Comparison of ENCODE assay signal across 2 cellular contexts in the genomic region with DNA sequence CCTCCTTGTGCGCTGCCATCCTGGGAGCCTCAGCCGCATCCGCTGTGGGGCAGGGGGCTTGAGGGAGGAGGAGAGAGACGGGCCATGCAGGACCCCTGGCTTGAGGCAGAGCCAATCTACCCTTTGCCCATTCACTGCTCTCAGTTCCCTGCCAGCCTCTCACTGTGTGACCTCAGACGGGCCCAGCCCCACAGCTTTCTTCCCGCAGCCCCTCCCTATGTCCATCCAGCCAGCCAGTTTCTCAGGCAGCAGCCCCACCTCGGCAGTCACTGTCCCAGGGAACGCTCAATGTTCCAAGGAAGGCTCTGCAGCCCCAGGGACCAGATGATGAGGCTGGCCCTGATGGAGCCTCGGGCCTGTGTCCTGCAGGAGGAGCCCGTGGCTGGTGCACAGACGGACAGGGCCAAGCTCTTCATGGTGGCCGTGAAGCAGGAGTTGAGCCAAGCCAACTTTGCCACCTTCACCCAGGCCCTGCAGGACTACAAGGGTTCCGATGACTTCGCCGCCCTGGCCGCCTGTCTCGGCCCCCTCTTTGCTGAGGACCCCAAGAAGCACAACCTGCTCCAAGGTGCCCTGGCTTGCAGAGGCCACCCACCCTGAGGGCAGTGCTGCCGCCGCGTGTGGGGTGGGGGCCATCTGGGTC.
TF ChIP-seq lines count a peak whose summit lies in the region.

No MANE protein-coding gene starts in this region.

TF ChIP-seq in GM12878, 131 proteins besides CTCF, POLR2A, EP300 and RAD21:
- TF ChIP-seq EED (IDR thresholded peaks at IDR 0.05; ENCODE audit: low read depth): no peak
- peak; percentile 14 for TF ChIP-seq SIX5 (IDR thresholded peaks at IDR 0.05; ENCODE audit: low read depth, low read length, severe bottlenecking)
- TF ChIP-seq KLF5 (IDR thresholded peaks at IDR 0.05; ENCODE audit: partially characterized antibody): no peak
- no peak for TF ChIP-seq ASH2L (IDR thresholded peaks at IDR 0.05; ENCODE audit: borderline replicate concordance, low read depth)
- TF ChIP-seq, protein P1, sequence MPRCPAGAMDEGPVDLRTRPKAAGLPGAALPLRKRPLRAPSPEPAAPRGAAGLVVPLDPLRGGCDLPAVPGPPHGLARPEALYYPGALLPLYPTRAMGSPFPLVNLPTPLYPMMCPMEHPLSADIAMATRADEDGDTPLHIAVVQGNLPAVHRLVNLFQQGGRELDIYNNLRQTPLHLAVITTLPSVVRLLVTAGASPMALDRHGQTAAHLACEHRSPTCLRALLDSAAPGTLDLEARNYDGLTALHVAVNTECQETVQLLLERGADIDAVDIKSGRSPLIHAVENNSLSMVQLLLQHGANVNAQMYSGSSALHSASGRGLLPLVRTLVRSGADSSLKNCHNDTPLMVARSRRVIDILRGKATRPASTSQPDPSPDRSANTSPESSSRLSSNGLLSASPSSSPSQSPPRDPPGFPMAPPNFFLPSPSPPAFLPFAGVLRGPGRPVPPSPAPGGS (IDR thresholded peaks at IDR 0.05; ENCODE audit: borderline replicate concordance, insufficient read depth, low read depth, low read length, poor library complexity, severe bottlenecking): peak; percentile 7
- TF ChIP-seq, protein P2, sequence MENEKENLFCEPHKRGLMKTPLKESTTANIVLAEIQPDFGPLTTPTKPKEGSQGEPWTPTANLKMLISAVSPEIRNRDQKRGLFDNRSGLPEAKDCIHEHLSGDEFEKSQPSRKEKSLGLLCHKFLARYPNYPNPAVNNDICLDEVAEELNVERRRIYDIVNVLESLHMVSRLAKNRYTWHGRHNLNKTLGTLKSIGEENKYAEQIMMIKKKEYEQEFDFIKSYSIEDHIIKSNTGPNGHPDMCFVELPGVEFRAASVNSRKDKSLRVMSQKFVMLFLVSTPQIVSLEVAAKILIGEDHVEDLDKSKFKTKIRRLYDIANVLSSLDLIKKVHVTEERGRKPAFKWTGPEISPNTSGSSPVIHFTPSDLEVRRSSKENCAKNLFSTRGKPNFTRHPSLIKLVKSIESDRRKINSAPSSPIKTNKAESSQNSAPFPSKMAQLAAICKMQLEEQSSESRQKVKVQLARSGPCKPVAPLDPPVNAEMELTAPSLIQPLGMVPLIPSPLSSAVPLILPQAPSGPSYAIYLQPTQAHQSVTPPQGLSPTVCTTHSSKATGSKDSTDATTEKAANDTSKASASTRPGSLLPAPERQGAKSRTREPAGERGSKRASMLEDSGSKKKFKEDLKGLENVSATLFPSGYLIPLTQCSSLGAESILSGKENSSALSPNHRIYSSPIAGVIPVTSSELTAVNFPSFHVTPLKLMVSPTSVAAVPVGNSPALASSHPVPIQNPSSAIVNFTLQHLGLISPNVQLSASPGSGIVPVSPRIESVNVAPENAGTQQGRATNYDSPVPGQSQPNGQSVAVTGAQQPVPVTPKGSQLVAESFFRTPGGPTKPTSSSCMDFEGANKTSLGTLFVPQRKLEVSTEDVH (IDR thresholded peaks at IDR 0.05; ENCODE audit: low read depth, partially characterized antibody): no peak

TF ChIP-seq in GM23338, 12 proteins besides CTCF, POLR2A, EP300 and RAD21:
- no peak for TF ChIP-seq NANOG (IDR thresholded peaks at IDR 0.05; ENCODE audit: borderline replicate concordance)
- TF ChIP-seq, protein P3, sequence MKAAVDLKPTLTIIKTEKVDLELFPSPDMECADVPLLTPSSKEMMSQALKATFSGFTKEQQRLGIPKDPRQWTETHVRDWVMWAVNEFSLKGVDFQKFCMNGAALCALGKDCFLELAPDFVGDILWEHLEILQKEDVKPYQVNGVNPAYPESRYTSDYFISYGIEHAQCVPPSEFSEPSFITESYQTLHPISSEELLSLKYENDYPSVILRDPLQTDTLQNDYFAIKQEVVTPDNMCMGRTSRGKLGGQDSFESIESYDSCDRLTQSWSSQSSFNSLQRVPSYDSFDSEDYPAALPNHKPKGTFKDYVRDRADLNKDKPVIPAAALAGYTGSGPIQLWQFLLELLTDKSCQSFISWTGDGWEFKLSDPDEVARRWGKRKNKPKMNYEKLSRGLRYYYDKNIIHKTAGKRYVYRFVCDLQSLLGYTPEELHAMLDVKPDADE (IDR thresholded peaks at IDR 0.05): no peak
- no peak for TF ChIP-seq EZH2phosphoT487 (IDR thresholded peaks at IDR 0.05; ENCODE audit: unreplicated experiment)
- TF ChIP-seq, protein P4, sequence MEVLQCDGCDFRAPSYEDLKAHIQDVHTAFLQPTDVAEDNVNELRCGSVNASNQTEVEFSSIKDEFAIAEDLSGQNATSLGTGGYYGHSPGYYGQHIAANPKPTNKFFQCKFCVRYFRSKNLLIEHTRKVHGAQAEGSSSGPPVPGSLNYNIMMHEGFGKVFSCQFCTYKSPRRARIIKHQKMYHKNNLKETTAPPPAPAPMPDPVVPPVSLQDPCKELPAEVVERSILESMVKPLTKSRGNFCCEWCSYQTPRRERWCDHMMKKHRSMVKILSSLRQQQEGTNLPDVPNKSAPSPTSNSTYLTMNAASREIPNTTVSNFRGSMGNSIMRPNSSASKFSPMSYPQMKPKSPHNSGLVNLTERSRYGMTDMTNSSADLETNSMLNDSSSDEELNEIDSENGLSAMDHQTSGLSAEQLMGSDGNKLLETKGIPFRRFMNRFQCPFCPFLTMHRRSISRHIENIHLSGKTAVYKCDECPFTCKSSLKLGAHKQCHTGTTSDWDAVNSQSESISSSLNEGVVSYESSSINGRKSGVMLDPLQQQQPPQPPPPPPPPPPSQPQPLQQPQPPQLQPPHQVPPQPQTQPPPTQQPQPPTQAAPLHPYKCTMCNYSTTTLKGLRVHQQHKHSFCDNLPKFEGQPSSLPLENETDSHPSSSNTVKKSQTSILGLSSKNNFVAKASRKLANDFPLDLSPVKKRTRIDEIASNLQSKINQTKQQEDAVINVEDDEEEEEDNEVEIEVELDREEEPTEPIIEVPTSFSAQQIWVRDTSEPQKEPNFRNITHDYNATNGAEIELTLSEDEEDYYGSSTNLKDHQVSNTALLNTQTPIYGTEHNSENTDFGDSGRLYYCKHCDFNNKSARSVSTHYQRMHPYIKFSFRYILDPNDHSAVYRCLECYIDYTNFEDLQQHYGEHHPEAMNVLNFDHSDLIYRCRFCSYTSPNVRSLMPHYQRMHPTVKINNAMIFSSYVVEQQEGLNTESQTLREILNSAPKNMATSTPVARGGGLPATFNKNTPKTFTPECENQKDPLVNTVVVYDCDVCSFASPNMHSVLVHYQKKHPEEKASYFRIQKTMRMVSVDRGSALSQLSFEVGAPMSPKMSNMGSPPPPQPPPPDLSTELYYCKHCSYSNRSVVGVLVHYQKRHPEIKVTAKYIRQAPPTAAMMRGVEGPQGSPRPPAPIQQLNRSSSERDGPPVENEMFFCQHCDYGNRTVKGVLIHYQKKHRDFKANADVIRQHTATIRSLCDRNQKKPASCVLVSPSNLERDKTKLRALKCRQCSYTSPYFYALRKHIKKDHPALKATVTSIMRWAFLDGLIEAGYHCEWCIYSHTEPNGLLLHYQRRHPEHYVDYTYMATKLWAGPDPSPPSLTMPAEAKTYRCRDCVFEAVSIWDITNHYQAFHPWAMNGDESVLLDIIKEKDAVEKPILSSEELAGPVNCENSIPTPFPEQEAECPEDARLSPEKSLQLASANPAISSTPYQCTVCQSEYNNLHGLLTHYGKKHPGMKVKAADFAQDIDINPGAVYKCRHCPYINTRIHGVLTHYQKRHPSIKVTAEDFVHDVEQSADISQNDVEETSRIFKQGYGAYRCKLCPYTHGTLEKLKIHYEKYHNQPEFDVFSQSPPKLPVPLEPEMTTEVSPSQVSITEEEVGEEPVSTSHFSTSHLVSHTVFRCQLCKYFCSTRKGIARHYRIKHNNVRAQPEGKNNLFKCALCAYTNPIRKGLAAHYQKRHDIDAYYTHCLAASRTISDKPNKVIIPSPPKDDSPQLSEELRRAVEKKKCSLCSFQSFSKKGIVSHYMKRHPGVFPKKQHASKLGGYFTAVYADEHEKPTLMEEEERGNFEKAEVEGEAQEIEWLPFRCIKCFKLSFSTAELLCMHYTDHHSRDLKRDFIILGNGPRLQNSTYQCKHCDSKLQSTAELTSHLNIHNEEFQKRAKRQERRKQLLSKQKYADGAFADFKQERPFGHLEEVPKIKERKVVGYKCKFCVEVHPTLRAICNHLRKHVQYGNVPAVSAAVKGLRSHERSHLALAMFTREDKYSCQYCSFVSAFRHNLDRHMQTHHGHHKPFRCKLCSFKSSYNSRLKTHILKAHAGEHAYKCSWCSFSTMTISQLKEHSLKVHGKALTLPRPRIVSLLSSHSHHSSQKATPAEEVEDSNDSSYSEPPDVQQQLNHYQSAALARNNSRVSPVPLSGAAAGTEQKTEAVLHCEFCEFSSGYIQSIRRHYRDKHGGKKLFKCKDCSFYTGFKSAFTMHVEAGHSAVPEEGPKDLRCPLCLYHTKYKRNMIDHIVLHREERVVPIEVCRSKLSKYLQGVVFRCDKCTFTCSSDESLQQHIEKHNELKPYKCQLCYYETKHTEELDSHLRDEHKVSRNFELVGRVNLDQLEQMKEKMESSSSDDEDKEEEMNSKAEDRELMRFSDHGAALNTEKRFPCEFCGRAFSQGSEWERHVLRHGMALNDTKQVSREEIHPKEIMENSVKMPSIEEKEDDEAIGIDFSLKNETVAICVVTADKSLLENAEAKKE (CRISPR knock-in tag; IDR thresholded peaks at IDR 0.05): no peak
- no peak for TF ChIP-seq CREB1 (CRISPR knock-in tag; IDR thresholded peaks at IDR 0.05; ENCODE audit: low read depth)
- no peak for TF ChIP-seq EZH2 (IDR thresholded peaks at IDR 0.05; ENCODE audit: low read depth, unreplicated experiment)
- TF ChIP-seq ZNF331 (CRISPR knock-in tag; IDR thresholded peaks at IDR 0.05; ENCODE audit: low read depth): no peak
- TF ChIP-seq ZNF114 (CRISPR knock-in tag; IDR thresholded peaks at IDR 0.05): no peak
- TF ChIP-seq, protein P5, sequence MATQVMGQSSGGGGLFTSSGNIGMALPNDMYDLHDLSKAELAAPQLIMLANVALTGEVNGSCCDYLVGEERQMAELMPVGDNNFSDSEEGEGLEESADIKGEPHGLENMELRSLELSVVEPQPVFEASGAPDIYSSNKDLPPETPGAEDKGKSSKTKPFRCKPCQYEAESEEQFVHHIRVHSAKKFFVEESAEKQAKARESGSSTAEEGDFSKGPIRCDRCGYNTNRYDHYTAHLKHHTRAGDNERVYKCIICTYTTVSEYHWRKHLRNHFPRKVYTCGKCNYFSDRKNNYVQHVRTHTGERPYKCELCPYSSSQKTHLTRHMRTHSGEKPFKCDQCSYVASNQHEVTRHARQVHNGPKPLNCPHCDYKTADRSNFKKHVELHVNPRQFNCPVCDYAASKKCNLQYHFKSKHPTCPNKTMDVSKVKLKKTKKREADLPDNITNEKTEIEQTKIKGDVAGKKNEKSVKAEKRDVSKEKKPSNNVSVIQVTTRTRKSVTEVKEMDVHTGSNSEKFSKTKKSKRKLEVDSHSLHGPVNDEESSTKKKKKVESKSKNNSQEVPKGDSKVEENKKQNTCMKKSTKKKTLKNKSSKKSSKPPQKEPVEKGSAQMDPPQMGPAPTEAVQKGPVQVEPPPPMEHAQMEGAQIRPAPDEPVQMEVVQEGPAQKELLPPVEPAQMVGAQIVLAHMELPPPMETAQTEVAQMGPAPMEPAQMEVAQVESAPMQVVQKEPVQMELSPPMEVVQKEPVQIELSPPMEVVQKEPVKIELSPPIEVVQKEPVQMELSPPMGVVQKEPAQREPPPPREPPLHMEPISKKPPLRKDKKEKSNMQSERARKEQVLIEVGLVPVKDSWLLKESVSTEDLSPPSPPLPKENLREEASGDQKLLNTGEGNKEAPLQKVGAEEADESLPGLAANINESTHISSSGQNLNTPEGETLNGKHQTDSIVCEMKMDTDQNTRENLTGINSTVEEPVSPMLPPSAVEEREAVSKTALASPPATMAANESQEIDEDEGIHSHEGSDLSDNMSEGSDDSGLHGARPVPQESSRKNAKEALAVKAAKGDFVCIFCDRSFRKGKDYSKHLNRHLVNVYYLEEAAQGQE (IDR thresholded peaks at IDR 0.05; ENCODE audit: unreplicated experiment): no peak
- TF ChIP-seq POLR2AphosphoS5 (IDR thresholded peaks at IDR 0.05; ENCODE audit: low read depth): no peak
- TF ChIP-seq JUNB (IDR thresholded peaks at IDR 0.05; ENCODE audit: unreplicated experiment): no peak
- TF ChIP-seq STAT1 (IDR thresholded peaks at IDR 0.05; ENCODE audit: unreplicated experiment): no peak
